In genomic region chr10:69959911-69960310, GRCh38 we compare ENCODE assay signal across 14 cellular contexts.
DNase-seq lines count a peak whose midpoint lies in the region; ATAC-seq and TF ChIP-seq lines count a peak whose summit lies in the region.
"Had no signal": no experiment of that assay in that cellular context is flagged by ENCODE, and none has a peak within 500 bp of the region (broad histone marks: within the 10 kb centered on the region; RNA-seq: fewer than 3 reads in every experiment).

No MANE protein-coding gene starts in this region.

- H3K4me1 ChIP-seq in OCI-LY7 (ENCODE audit: insufficient read depth, low read length, poor library complexity, severe bottlenecking): peaks cover 47% of the 10 kb centered on the region
- H3K4me1 ChIP-seq: Caco-2, prostate gland had no signal

- H3K27ac Mint-ChIP-seq in activated CD8-positive, alpha-beta memory T cell treated with anti-CD3 and anti-CD28 coated beads, Interleukin-2, amount 10 ng/mL, durations not matched to agents 7 days and 5 days: no peak overlapping the region
- peak overlapping the region; percentile 94 for H3K27ac Mint-ChIP-seq in stimulated activated naive B cell treated with anti-CD40 and anti-IgM and Interleukin-4, amounts not matched to agents 10 μg/mL and 1 μg/mL and 100 μg/mL, for 72 hours

- intact Hi-C loops in OCI-LY7 (cut with micrococcal nuclease; ENCODE audit: unreplicated experiment): loop anchor here (2.0 to 10.0 kb wide), 2 partner anchors 23 to 315 kb away; no protein-coding TSS in a partner anchor

- no peak overlapping the region for H3K4me3 ChIP-seq in OCI-LY7 (ENCODE audit: low read depth, low read length, poor library complexity, severe bottlenecking)
- H3K4me3 ChIP-seq: prostate gland had no signal

- peak; percentile 23 for DNase-seq in activated CD8-positive, alpha-beta memory T cell treated with anti-CD3 and anti-CD28 coated beads, Interleukin-2, amount 10 ng/mL, durations not matched to agents 7 days and 5 days
- DNase-seq in activated CD8-positive, alpha-beta memory T cell treated with anti-CD3 and anti-CD28 coated beads for 24 hours: no peak
- DNase-seq in OCI-LY7 (ENCODE audit: low spot score) (peak; percentile 67), ecto neural progenitor cell (ENCODE audit: low spot score) (peak; percentile 1), DMS53 treated with DMSO at 0.1 percent for 48 hours (lab: John Stamatoyannopoulos, UW; ENCODE audit: unreplicated experiment) (no peak), T1000 (lab: John Stamatoyannopoulos, UW) (no peak)
- peak; percentile 27 for DNase-seq in stimulated activated naive B cell treated with anti-CD40 and anti-IgM and Interleukin-4, amounts not matched to agents 10 μg/mL and 1 μg/mL and 100 μg/mL, for 72 hours
- DNase-seq: activated gamma-delta T cell treated with Interleukin-2 at 50 U/mL for 16 hours, Caco-2, glutamatergic neuron, NCI-H2171 treated with DMSO at 0.1 percent for 48 hours had no signal

- H3K9me3 ChIP-seq in OCI-LY7 (ENCODE audit: low read length): no peaks in the 10 kb centered on the region
- H3K9me3 ChIP-seq: Caco-2, prostate gland had no signal

- no TSS peak for BruUV-seq in OCI-LY7 (replicated peaks; lab: Mats Ljungman, UMichigan)

- TF ChIP-seq CTCF in OCI-LY7 (conservative IDR thresholded peaks at IDR 0.05; ENCODE audit: low read length): no peak

- no peaks in the 10 kb centered on the region for H3K36me3 ChIP-seq in OCI-LY7 (ENCODE audit: insufficient read depth, low read length)
- H3K36me3 ChIP-seq: prostate gland had no signal

- peak overlapping the region; percentile 84 for H2AFZ ChIP-seq in OCI-LY7 (ENCODE audit: low read length)

- H3K4me2 ChIP-seq in OCI-LY7 (ENCODE audit: low read length): peak overlapping the region; percentile 46

- H3K27ac ChIP-seq in OCI-LY7 (ENCODE audit: low read depth, low read length, poor library complexity, severe bottlenecking): peak overlapping the region; percentile 50
- H3K27ac ChIP-seq: 22Rv1, prostate gland had no signal

- ATAC-seq in activated CD8-positive, alpha-beta memory T cell treated with anti-CD3 and anti-CD28 coated beads, Interleukin-2, amount 10 ng/mL, durations not matched to agents 7 days and 5 days: no peak
- peak; percentile 88 to 90 for ATAC-seq in stimulated activated naive B cell treated with anti-CD40 and anti-IgM and Interleukin-4, amounts not matched to agents 10 μg/mL and 1 μg/mL and 100 μg/mL, for 72 hours (replicated peaks)
- no peak for ATAC-seq in HG02970 (IDR thresholded peaks at IDR 0.05; ENCODE audit: low FRiP score, unreplicated experiment)

- no peaks in the 10 kb centered on the region for H3K9me3 Mint-ChIP-seq in activated CD8-positive, alpha-beta memory T cell treated with anti-CD3 and anti-CD28 coated beads, Interleukin-2, amount 10 ng/mL, durations not matched to agents 7 days and 5 days (ENCODE audit: low read depth)
- no peaks in the 10 kb centered on the region for H3K9me3 Mint-ChIP-seq in stimulated activated naive B cell treated with anti-CD40 and anti-IgM and Interleukin-4, amounts not matched to agents 10 μg/mL and 1 μg/mL and 100 μg/mL, for 72 hours

- POLR2A ChIA-PET in OCI-LY7 (lab: Charles Lee): interaction anchor here (0.6 to 1.3 kb wide), 3 partner anchors 15 to 1447 kb away, joined by 3 read pairs; no protein-coding TSS in a partner anchor

- H3K4me3 Mint-ChIP-seq in activated CD8-positive, alpha-beta memory T cell treated with anti-CD3 and anti-CD28 coated beads, Interleukin-2, amount 10 ng/mL, durations not matched to agents 7 days and 5 days: no peak overlapping the region
- peak overlapping the region; percentile 30 to 47 for H3K4me3 Mint-ChIP-seq in stimulated activated naive B cell treated with anti-CD40 and anti-IgM and Interleukin-4, amounts not matched to agents 10 μg/mL and 1 μg/mL and 100 μg/mL, for 72 hours

- H3K27me3 Mint-ChIP-seq in activated CD8-positive, alpha-beta memory T cell treated with anti-CD3 and anti-CD28 coated beads, Interleukin-2, amount 10 ng/mL, durations not matched to agents 7 days and 5 days: peaks cover 12% of the 10 kb centered on the region
- H3K27me3 Mint-ChIP-seq in stimulated activated naive B cell treated with anti-CD40 and anti-IgM and Interleukin-4, amounts not matched to agents 10 μg/mL and 1 μg/mL and 100 μg/mL, for 72 hours: peaks cover 7 to 9% of the 10 kb centered on the region in 2 donors

- H3K4me1 Mint-ChIP-seq in activated CD8-positive, alpha-beta memory T cell treated with anti-CD3 and anti-CD28 coated beads, Interleukin-2, amount 10 ng/mL, durations not matched to agents 7 days and 5 days: no peaks in the 10 kb centered on the region
- H3K4me1 Mint-ChIP-seq in stimulated activated naive B cell treated with anti-CD40 and anti-IgM and Interleukin-4, amounts not matched to agents 10 μg/mL and 1 μg/mL and 100 μg/mL, for 72 hours: peaks cover 47 to 69% of the 10 kb centered on the region in 2 donors

- CTCF ChIA-PET in activated CD8-positive, alpha-beta memory T cell treated with anti-CD3 and anti-CD28 coated beads, Interleukin-2, amount 10 ng/mL, durations not matched to agents 7 days and 5 days (lab: Charles Lee): interaction anchor here (0.9 to 2.7 kb wide), 4 partner anchors 11 to 174 kb away, joined by 3 to 12 read pairs (median 6); no protein-coding TSS in a partner anchor
- CTCF ChIA-PET in OCI-LY7 (lab: Charles Lee; ENCODE audit: unreplicated experiment): interaction anchor here (0.8 to 1.0 kb wide), 2 partner anchors 9 to 42 kb away, joined by 3 read pairs; no protein-coding TSS in a partner anchor

- no peaks in the 10 kb centered on the region for H3K36me3 Mint-ChIP-seq in activated CD8-positive, alpha-beta memory T cell treated with anti-CD3 and anti-CD28 coated beads, Interleukin-2, amount 10 ng/mL, durations not matched to agents 7 days and 5 days
- H3K36me3 Mint-ChIP-seq in stimulated activated naive B cell treated with anti-CD40 and anti-IgM and Interleukin-4, amounts not matched to agents 10 μg/mL and 1 μg/mL and 100 μg/mL, for 72 hours: peaks cover 0 to 9% of the 10 kb centered on the region in 2 donors

- H3K9me2 ChIP-seq in OCI-LY7 (ENCODE audit: insufficient read depth, low read length): no peaks in the 10 kb centered on the region

- no peaks in the 10 kb centered on the region for H3K79me2 ChIP-seq in OCI-LY7 (ENCODE audit: insufficient read depth, low read depth, low read length)

- no peaks in the 10 kb centered on the region for H4K20me1 ChIP-seq in OCI-LY7 (ENCODE audit: insufficient read depth, low read length)

Comparison
In these comparisons a context has a peak if more than half of its experiments do, and no peak if none do; other contexts are left out.
1. DNase-seq: peak in activated CD8-positive, alpha-beta memory T cell treated with anti-CD3 and anti-CD28 coated beads, Interleukin-2, amount 10 ng/mL, durations not matched to agents 7 days and 5 days (single experiment), OCI-LY7 (single experiment), ecto neural progenitor cell (single experiment) and stimulated activated naive B cell treated with anti-CD40 and anti-IgM and Interleukin-4, amounts not matched to agents 10 μg/mL and 1 μg/mL and 100 μg/mL, for 72 hours (single experiment); none in activated CD8-positive, alpha-beta memory T cell treated with anti-CD3 and anti-CD28 coated beads for 24 hours (single experiment), DMS53 treated with DMSO at 0.1 percent for 48 hours (single experiment) and T1000 (single experiment).
2. ATAC-seq: peak in stimulated activated naive B cell treated with anti-CD40 and anti-IgM and Interleukin-4, amounts not matched to agents 10 μg/mL and 1 μg/mL and 100 μg/mL, for 72 hours (2 of 2); none in activated CD8-positive, alpha-beta memory T cell treated with anti-CD3 and anti-CD28 coated beads, Interleukin-2, amount 10 ng/mL, durations not matched to agents 7 days and 5 days (single experiment) and HG02970 (single experiment).